27 cellular contexts compared by ENCODE assay signal in the genomic region with DNA sequence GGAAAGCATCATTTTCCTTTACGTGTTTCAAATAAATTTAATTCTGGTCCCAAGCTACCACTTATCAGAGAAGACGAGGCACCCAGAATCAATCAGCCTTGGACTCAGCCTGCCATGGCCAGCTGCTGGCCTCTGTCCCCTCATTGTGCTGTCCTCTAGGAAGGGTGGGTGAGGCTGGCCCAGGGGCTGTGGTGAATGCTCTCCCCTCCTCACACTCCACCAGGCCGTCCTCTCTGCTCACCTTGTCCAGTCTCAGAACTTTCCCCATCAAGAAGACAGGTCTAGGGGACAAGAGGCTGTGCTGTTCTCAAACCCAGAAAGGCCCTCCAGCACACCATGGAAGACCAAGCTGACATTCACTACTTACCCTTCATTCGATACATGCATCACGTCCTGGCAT. TPM values are rescaled to one million over a fixed set of nuclear protein-coding genes. Genes with fewer than 3 reads are reported as not detected.
"Had no signal": no experiment of that assay in that cellular context is flagged by ENCODE, and none has a peak within 500 bp of the region (broad histone marks: within the 10 kb centered on the region; RNA-seq: fewer than 3 reads in every experiment).

No MANE protein-coding gene starts in this region.

- H3K4me2 ChIP-seq: smooth muscle cell had no signal

- H3K9me3 ChIP-seq: heart left ventricle, left ventricle myocardium inferior, mucosa of descending colon, pancreas, prostate gland, stomach, testis, thyroid gland, upper lobe of right lung, uterus had no signal

- H3K36me3 ChIP-seq: pancreas, prostate gland, stomach, thyroid gland, upper lobe of right lung, uterus had no signal

- FAIRE-seq: pancreas had no signal

- H3K27ac ChIP-seq: heart left ventricle, left ventricle myocardium inferior, pancreas, prostate gland, stomach, testis, thyroid gland, upper lobe of right lung, uterus had no signal

- H3K4me3 ChIP-seq: heart left ventricle, left ventricle myocardium inferior, lung, mucosa of descending colon, pancreas, prostate gland, smooth muscle cell, stomach, testis, thyroid gland, upper lobe of right lung, uterus had no signal

- DNase-seq: heart left ventricle; hypothalamus; islet precursor cell; left ventricle myocardium inferior; midbrain; mucosa of descending colon; naive thymus-derived CD4-positive, alpha-beta T cell; nucleus accumbens; pancreas; retina; right cardiac atrium; stimulated activated CD4-positive, alpha-beta T cell treated with anti-CD3 and anti-CD28 coated beads, Interleukin-12 subunit alpha, Interleukin-12 subunit beta, amount 100 ng/mL, for 4 hours; stimulated activated CD4-positive, alpha-beta T cell treated with anti-CD3 and anti-CD28 coated beads, Interleukin-15, amount 100 ng/mL, for 24 hours; stimulated activated CD4-positive, alpha-beta T cell treated with anti-CD3 and anti-CD28 coated beads, Interleukin-2, amount 100 ng/mL, for 24 hours; stimulated activated CD4-positive, alpha-beta T cell treated with anti-CD3 and anti-CD28 coated beads, Interleukin-4, amount 100 ng/mL, for 1 hour; stimulated activated naive B cell treated with anti-CD40 and anti-IgM and Interleukin-4, amounts not matched to agents 10 μg/mL and 1 μg/mL and 100 μg/mL, for 72 hours; stimulated activated naive CD8-positive, alpha-beta T cell treated with anti-CD3 and anti-CD28 coated beads, Interleukin-15, Interleukin-2, amounts not matched to agents 100 U/mL and 50 U/mL, for 24 hours; stomach; testis; thyroid gland; trophoblast cell; upper lobe of right lung had no signal

- H3K4me1 ChIP-seq: prostate gland, thyroid gland, upper lobe of right lung, uterus had no signal

- ATAC-seq: heart left ventricle; mucosa of descending colon; naive thymus-derived CD4-positive, alpha-beta T cell; natural killer cell treated with Interleukin-12 subunit alpha and Interleukin-12 subunit beta and Interleukin-15 and Interleukin-18, amount 100 ng/mL, for 72 hours; pancreas; right cardiac atrium; stimulated activated naive B cell treated with anti-CD40 and anti-IgM and Interleukin-4, amounts not matched to agents 10 μg/mL and 1 μg/mL and 100 μg/mL, for 72 hours; stimulated activated naive CD8-positive, alpha-beta T cell treated with anti-CD3 and anti-CD28 coated beads, Interleukin-15, Interleukin-2, amounts not matched to agents 100 U/mL and 50 U/mL, for 24 hours; upper lobe of right lung had no signal

- H3K27me3 ChIP-seq: heart left ventricle, pancreas, stomach, testis, thyroid gland, upper lobe of right lung, uterus had no signal

RNA-seq across cellular contexts. Expression of a gene that starts 36.4 kb away (rescaled TPM):
- polyA plus RNA-seq: naive thymus-derived CD4-positive, alpha-beta T cell had no signal
